Comparison of ENCODE assay signal across 13 cellular contexts in the genomic region with DNA sequence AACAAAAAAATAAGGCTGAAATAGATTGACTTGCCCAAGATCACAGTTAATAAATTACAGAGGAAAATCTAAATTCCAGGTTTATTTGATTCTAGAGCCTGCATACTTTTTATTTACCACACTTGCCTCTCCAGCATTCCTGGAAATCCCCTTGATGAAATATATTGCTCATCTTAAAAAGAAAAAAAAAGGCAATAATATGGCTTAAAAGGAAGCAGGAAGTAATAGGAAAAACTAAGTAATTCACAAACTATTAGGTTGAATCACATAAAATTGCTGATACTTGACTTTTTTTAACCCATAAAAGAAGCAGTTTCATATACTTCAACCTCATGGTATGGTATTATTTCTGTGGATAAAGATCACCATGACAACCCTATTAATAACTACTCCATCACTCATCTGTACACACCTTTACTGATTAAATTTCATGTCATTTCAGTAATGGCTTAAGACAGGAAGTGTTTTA. TPM values are rescaled to one million over a fixed set of nuclear protein-coding genes. Genes with fewer than 3 reads are reported as not detected.
DNase-seq lines count a peak whose midpoint lies in the region; ATAC-seq and FAIRE-seq lines count a peak whose summit lies in the region.
"Had no signal": no experiment of that assay in that cellular context is flagged by ENCODE, and none has a peak within 500 bp of the region (broad histone marks: within the 10 kb centered on the region; RNA-seq: fewer than 3 reads in every experiment).

No MANE protein-coding gene starts in this region.

- FAIRE-seq in RCC 7860 (lab: Jason Lieb, UNC) = peak; percentile 82

- peaks cover 36% of the 10 kb centered on the region for H3K4me1 Mint-ChIP-seq in activated T-cell treated with anti-CD3 and anti-CD28 coated beads, Interleukin-2, amount 50 U/mL, for 24 hours (ENCODE audit: low read depth)
- peaks cover 2 to 25% (median 11%) of the 10 kb centered on the region in 3 donors for H3K4me1 Mint-ChIP-seq in T-cell

- H3K4me3 Mint-ChIP-seq in activated T-cell treated with anti-CD3 and anti-CD28 coated beads, Interleukin-2, amount 50 U/mL, for 24 hours = no peak overlapping the region
- no peak overlapping the region for H3K4me3 Mint-ChIP-seq in T-cell

- H3K27ac Mint-ChIP-seq in activated T-cell treated with anti-CD3 and anti-CD28 coated beads, Interleukin-2, amount 50 U/mL, for 24 hours = peak overlapping the region; percentile 67
- H3K27ac Mint-ChIP-seq in T-cell = no peak overlapping the region

- DNase-seq in activated T-cell treated with anti-CD3 and anti-CD28 coated beads, Interleukin-2, amount 50 U/mL, for 24 hours = no peak
- no peak for DNase-seq in activated T-cell treated with anti-CD3 and anti-CD28 coated beads, Interleukin-2, amount 50 U/mL, for 1 hour
- DNase-seq in RCC 7860 (ENCODE audit: low spot score) (peak; percentile 80), T-cell (no peak)
- no peak for DNase-seq in stimulated activated naive CD8-positive, alpha-beta T cell treated with anti-CD3 and anti-CD28 coated beads, Interleukin-15, Interleukin-2, amounts not matched to agents 100 U/mL and 50 U/mL, for 24 hours
- no peak for DNase-seq in central memory CD4-positive, alpha-beta T cell
- DNase-seq: esophagus squamous epithelium, Karpas-422, left colon, ovary, testis had no signal

- CTCF ChIA-PET in T-cell (lab: Charles Lee) = interaction anchor here (0.6 to 0.7 kb wide), 2 partner anchors 11 to 145 kb away, joined by 4 to 7 read pairs; no protein-coding TSS in a partner anchor

- H3K27me3 Mint-ChIP-seq in activated T-cell treated with anti-CD3 and anti-CD28 coated beads, Interleukin-2, amount 50 U/mL, for 24 hours = no peaks in the 10 kb centered on the region
- H3K27me3 Mint-ChIP-seq in T-cell = no peaks in the 10 kb centered on the region

- H3K36me3 Mint-ChIP-seq in activated T-cell treated with anti-CD3 and anti-CD28 coated beads, Interleukin-2, amount 50 U/mL, for 24 hours (ENCODE audit: low read depth) = peaks cover 5% of the 10 kb centered on the region
- peaks cover 5% of the 10 kb centered on the region for H3K36me3 Mint-ChIP-seq in T-cell

- ATAC-seq in esophagus mucosa (peak; percentile 22), GM19328 (IDR thresholded peaks at IDR 0.05; ENCODE audit: unreplicated experiment) (no peak), T-cell (replicated peaks in 1 of 4) (no peak)
- ATAC-seq in stimulated activated naive CD8-positive, alpha-beta T cell treated with anti-CD3 and anti-CD28 coated beads, Interleukin-15, Interleukin-2, amounts not matched to agents 100 U/mL and 50 U/mL, for 24 hours = peak; percentile 21
- ATAC-seq: left colon had no signal

- no peaks in the 10 kb centered on the region for H3K9me3 Mint-ChIP-seq in activated T-cell treated with anti-CD3 and anti-CD28 coated beads, Interleukin-2, amount 50 U/mL, for 24 hours
- H3K9me3 Mint-ChIP-seq in T-cell = no peaks in the 10 kb centered on the region

- POLR2A ChIA-PET in T-cell (lab: Charles Lee) = interaction anchor here in 1 of 2 donors (0.6 kb wide), 1 partner anchor 813 kb away, joined by 3 read pairs; no protein-coding TSS in a partner anchor

RNA-seq across cellular contexts. Expression of a gene that starts 52.9 kb away (rescaled TPM):
- total RNA-seq in esophagus mucosa (59.8 TPM), T-cell (10 to 100 TPM; 65.1 to 80.8 (median 78.1) TPM)

Comparison
In these comparisons a context has a peak if more than half of its experiments do, and no peak if none do; other contexts are left out.
1. ATAC-seq: peak in esophagus mucosa (single experiment) and stimulated activated naive CD8-positive, alpha-beta T cell treated with anti-CD3 and anti-CD28 coated beads, Interleukin-15, Interleukin-2, amounts not matched to agents 100 U/mL and 50 U/mL, for 24 hours (single experiment); none in GM19328 (single experiment) and T-cell (0 of 4).